In the genomic region with DNA sequence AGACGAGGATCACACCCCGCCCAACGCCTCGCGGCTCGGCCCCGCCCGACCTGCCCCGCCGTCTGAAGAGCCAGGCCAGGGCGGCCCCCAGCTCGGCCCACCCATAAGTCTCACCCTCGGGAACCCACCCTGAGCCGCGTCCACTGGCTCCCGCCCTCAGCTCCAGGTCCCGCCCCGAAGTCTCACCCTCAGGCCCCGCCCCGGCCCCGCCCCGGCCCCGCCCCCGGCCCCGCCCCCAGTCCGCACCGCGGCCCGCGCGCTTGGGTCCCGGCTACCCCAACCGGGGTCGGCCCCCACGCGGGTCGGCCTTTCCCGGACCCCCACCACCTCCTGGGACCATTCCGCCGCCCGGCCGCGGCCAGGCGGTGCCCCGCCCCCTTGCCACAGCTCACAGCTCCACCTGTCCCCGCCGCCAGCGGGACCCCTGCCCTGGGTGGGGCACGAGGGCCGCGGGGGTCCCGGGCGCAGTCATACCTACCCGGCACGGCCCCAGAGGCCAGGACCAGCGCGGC, we compare ENCODE assay signal across 1 cellular context.
A peak's percentile ranks its signal among the peaks of the same experiment; 100 is the strongest.
TF ChIP-seq lines count a peak whose summit lies in the region.

No MANE protein-coding gene starts in this region.

TF ChIP-seq in K562, 482 proteins besides CTCF, POLR2A, EP300 and RAD21 (continued from another document):
- TF ChIP-seq ZNF76 (CRISPR knock-in tag; IDR thresholded peaks at IDR 0.05; ENCODE audit: borderline replicate concordance) (no peak), E2F8 (IDR thresholded peaks at IDR 0.05; ENCODE audit: low read depth, partially characterized antibody) (no peak), RB1 (IDR thresholded peaks at IDR 0.05; ENCODE audit: low read depth) (0 out of 2 replicates have a peak, but pooled peaks have one; percentile 1), ZNF175 (CRISPR knock-in tag; IDR thresholded peaks at IDR 0.05; ENCODE audit: low read depth) (no peak), ZZZ3 (IDR thresholded peaks at IDR 0.05) (no peak), MCM7 (IDR thresholded peaks at IDR 0.05) (no peak), HES1 (IDR thresholded peaks at IDR 0.05; ENCODE audit: low read depth) (no peak), MAFK (IDR thresholded peaks at IDR 0.05; ENCODE audit: low read length) (no peak), HDAC1 (IDR thresholded peaks at IDR 0.05) (peak in 1 of 2 experiments; percentile 38; a peak in 1 of 4 replicates), MAFF (IDR thresholded peaks at IDR 0.05; ENCODE audit: low read length) (no peak), ZNF3 (CRISPR knock-in tag; IDR thresholded peaks at IDR 0.05) (no peak), U2AF1 (optimal IDR thresholded peaks at IDR 0.05; ENCODE audit: low read depth, low read length) (peak; percentile 51), SAP30 (IDR thresholded peaks at IDR 0.05; ENCODE audit: borderline replicate concordance, insufficient read depth, low read depth, low read length, poor library complexity, severe bottlenecking) (peak; percentile 22), ZNF511 (CRISPR knock-in tag; IDR thresholded peaks at IDR 0.05) (0 out of 2 replicates have a peak, but pooled peaks have one; percentile 6)
TF ChIP-seq in K562: peak in this region for 20.
